In the genomic region with DNA sequence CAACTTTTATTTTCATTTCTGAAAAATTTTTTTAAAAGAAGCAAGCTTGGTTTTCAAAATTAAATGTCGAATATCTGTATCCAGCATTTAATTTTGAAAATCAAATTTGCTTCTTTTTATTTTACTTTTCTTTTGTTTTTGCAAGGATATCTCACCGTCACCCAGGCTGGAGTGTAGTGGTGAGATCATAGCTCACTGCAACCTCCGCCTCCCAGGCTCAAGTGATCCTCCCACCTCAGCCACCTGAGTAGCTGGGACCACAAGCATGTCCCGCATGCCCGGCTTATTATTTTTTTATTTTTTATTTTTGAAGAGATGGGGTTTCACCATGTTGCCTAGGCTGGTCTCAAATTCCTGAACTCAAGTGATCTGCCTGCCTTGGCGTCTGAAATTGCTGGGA, we compare ENCODE assay signal across 35 cellular contexts.
"Had no signal": no experiment of that assay in that cellular context is flagged by ENCODE, and none has a peak within 500 bp of the region (broad histone marks: within the 10 kb centered on the region; RNA-seq: fewer than 3 reads in every experiment).

No MANE protein-coding gene starts in this region.

- H3K4me2 ChIP-seq: KMS-11 had no signal

- H3K4me3 ChIP-seq: MG63 had no signal

- DNase-seq: Karpas-422, Kasumi-1, MG63, MM.1S, MV-4-11, NCI-H1048, NCI-H1092, NCI-H1092 treated with DMSO at 0.1 percent for 48 hours, NCI-H1105, NCI-H1105 treated with DMSO at 0.1 percent for 48 hours, NCI-H1417, NCI-H1417 treated with DMSO at 0.1 percent for 48 hours, NCI-H1436, NCI-H1436 treated with DMSO at 0.1 percent for 48 hours, NCI-H146, NCI-H1694, NCI-H1694 treated with DMSO at 0.1 percent for 48 hours, NCI-H187, NCI-H187 treated with DMSO at 0.1 percent for 48 hours, NCI-H1930, NCI-H2029, NCI-H2029 treated with DMSO at 0.1 percent for 48 hours, NCI-H2081, NCI-H2081 treated with DMSO at 0.1 percent for 48 hours, NCI-H2107, NCI-H2171, NCI-H2171 treated with DMSO at 0.1 percent for 48 hours, NCI-H2227 treated with DMSO at 0.1 percent for 48 hours, NCI-H226, NCI-H345, NCI-H446, NCI-H446 treated with DMSO at 0.1 percent for 48 hours, NCI-H510A, NCI-H510A treated with DMSO at 0.1 percent for 48 hours had no signal

- H3K27ac ChIP-seq: KMS-11 had no signal

- H3K36me3 ChIP-seq: MG63 had no signal

- H3K27me3 ChIP-seq: MG63 had no signal

- H3K9ac ChIP-seq: KMS-11 had no signal

- H3K9me3 ChIP-seq: MG63 had no signal
